9 cellular contexts compared by ENCODE assay signal in the genomic region with DNA sequence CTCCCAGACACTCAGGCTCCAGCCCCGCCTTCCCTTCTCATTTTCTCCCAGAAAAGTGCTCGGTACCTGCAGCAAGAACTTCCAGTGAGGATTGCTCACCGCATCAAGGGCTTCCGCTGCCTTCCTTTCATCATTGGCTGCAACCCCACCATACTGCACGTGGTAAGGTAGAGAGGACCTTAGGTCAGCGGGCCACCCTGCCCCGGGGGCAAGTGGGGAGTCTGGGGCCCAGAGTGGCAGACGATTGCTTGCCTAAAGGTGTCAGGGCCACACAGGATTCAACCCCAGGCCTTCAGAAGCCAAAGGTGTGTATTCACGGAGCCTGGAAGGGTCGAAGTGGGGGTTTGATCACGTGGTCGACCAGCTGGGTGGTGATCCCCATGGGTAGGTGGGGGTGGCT. TPM values are rescaled to one million over a fixed set of nuclear protein-coding genes. Genes with fewer than 3 reads are reported as not detected.
DNase-seq lines count a peak whose midpoint lies in the region; ATAC-seq and TF ChIP-seq lines count a peak whose summit lies in the region.
"Had no signal": no experiment of that assay in that cellular context is flagged by ENCODE, and none has a peak within 500 bp of the region (broad histone marks: within the 10 kb centered on the region; RNA-seq: fewer than 3 reads in every experiment).

No MANE protein-coding gene starts in this region.

- H3K36me3 ChIP-seq in DOHH2 (ENCODE audit: control insufficient read depth, low read length): peaks cover 48% of the 10 kb centered on the region
- H3K36me3 ChIP-seq in naive thymus-derived CD4-positive, alpha-beta T cell (ENCODE audit: control insufficient read depth in 2 of 3, insufficient read depth in 3 of 3, low read length in 3 of 3): peaks cover 0 to 38% (median 0%) of the 10 kb centered on the region in 3 experiments

- POLR2A ChIA-PET in naive thymus-derived CD4-positive, alpha-beta T cell (lab: Charles Lee): interaction anchor here (1.8 kb wide), 1 partner anchor 71 kb away, joined by 4 read pairs; the partner anchor contains the start of gene FUS

- intact Hi-C loops in naive thymus-derived CD4-positive, alpha-beta T cell (cut with micrococcal nuclease): loop anchor here (2.0 kb wide), 4 partner anchors 15 to 349 kb away; partner anchors contain the start of genes ARMC5 (in 2 of the 2), VKORC1 (in 2 of the 2), ZNF646 (in 2 of the 2) and ZNF668 (in 2 of the 2)

- H3K27ac ChIP-seq in 22Rv1 (0 out of 2 replicates have a peak overlapping the region, but pooled peaks have one; percentile 69), DOHH2 (ENCODE audit: low read depth, low read length) (no peak overlapping the region)
- peak overlapping the region; percentile 2 for H3K27ac ChIP-seq in naive thymus-derived CD4-positive, alpha-beta T cell (ENCODE audit: low read depth, low read length)

- peak overlapping the region; percentile 99; the same call in 1 of the 2 replicates for H3K4me2 ChIP-seq in DOHH2 (ENCODE audit: low read length)

- no peaks in the 10 kb centered on the region for H3K27me3 ChIP-seq in DOHH2 (ENCODE audit: control insufficient read depth, low read length)
- no peaks in the 10 kb centered on the region for H3K27me3 ChIP-seq in naive thymus-derived CD4-positive, alpha-beta T cell (ENCODE audit: control insufficient read depth in 2 of 2, insufficient read depth in 2 of 2, low read length in 2 of 2)

- H3K79me2 ChIP-seq in DOHH2 (ENCODE audit: control insufficient read depth, low read length): peaks cover 20% of the 10 kb centered on the region

- H3K27me3 Mint-ChIP-seq in activated naive CD8-positive, alpha-beta T cell treated with anti-CD3 and anti-CD28 coated beads, Interleukin-2, amount 50 U/mL, for 24 hours: no peaks in the 10 kb centered on the region
- H3K27me3 Mint-ChIP-seq in naive thymus-derived CD4-positive, alpha-beta T cell: no peaks in the 10 kb centered on the region

- peaks cover 9% of the 10 kb centered on the region for H3F3A ChIP-seq in DOHH2 (ENCODE audit: control insufficient read depth, insufficient read depth)

- H3K27ac Mint-ChIP-seq in activated naive CD8-positive, alpha-beta T cell treated with anti-CD3 and anti-CD28 coated beads, Interleukin-2, amount 50 U/mL, for 24 hours: peak overlapping the region; percentile 53
- peak overlapping the region in 7 of 9 donors; percentile 39 to 88 (median 69) for H3K27ac Mint-ChIP-seq in naive thymus-derived CD4-positive, alpha-beta T cell

- peak overlapping the region; percentile 77 for H3K4me3 Mint-ChIP-seq in activated naive CD8-positive, alpha-beta T cell treated with anti-CD3 and anti-CD28 coated beads, Interleukin-2, amount 50 U/mL, for 24 hours
- peak overlapping the region; percentile 62 to 90 (median 78) for H3K4me3 Mint-ChIP-seq in naive thymus-derived CD4-positive, alpha-beta T cell

- H3K9me3 Mint-ChIP-seq in activated naive CD8-positive, alpha-beta T cell treated with anti-CD3 and anti-CD28 coated beads, Interleukin-2, amount 50 U/mL, for 24 hours: no peaks in the 10 kb centered on the region
- H3K9me3 Mint-ChIP-seq in naive thymus-derived CD4-positive, alpha-beta T cell: no peaks in the 10 kb centered on the region

- no peaks in the 10 kb centered on the region for H3K9me2 ChIP-seq in DOHH2 (replicated peaks; ENCODE audit: control insufficient read depth, low read length)

- H3K4me1 ChIP-seq in DOHH2 (ENCODE audit: control insufficient read depth, low read length): peaks cover 25% of the 10 kb centered on the region
- H3K4me1 ChIP-seq in naive thymus-derived CD4-positive, alpha-beta T cell (ENCODE audit: control insufficient read depth in 2 of 2, insufficient read depth in 2 of 2, low read length in 2 of 2): peaks cover 4 to 16% of the 10 kb centered on the region in 2 donors

- H3K4me3 ChIP-seq in DOHH2 (ENCODE audit: low read length): peak overlapping the region; percentile 92; the same call in 1 of the 2 replicates
- no peak overlapping the region for H3K4me3 ChIP-seq in naive thymus-derived CD4-positive, alpha-beta T cell (ENCODE audit: low read length)

- H4K20me1 ChIP-seq in DOHH2 (ENCODE audit: control insufficient read depth, insufficient read depth, low read depth, low read length): no peaks in the 10 kb centered on the region

- no peak for TF ChIP-seq CTCF in 22Rv1 (IDR thresholded peaks at IDR 0.05)
- TF ChIP-seq CTCF in DOHH2 (IDR thresholded peaks at IDR 0.05; ENCODE audit: low read depth, low read length, poor library complexity, severe bottlenecking): no peak

- no peak for DNase-seq in activated naive CD8-positive, alpha-beta T cell treated with anti-CD3 and anti-CD28 coated beads, Interleukin-2, amount 50 U/mL, for 24 hours
- no peak for DNase-seq in naive thymus-derived CD4-positive, alpha-beta T cell
- DNase-seq in NCI-H1436 (lab: John Stamatoyannopoulos, UW) (no peak), globus pallidus (ENCODE audit: low spot score) (no peak)
- DNase-seq in stimulated activated CD4-positive, alpha-beta T cell treated with anti-CD3 and anti-CD28 coated beads, Interleukin-4, amount 100 ng/mL, for 1 hour: no peak
- DNase-seq: NCI-H146 had no signal

- H3K36me3 Mint-ChIP-seq in activated naive CD8-positive, alpha-beta T cell treated with anti-CD3 and anti-CD28 coated beads, Interleukin-2, amount 50 U/mL, for 24 hours (ENCODE audit: low read depth): peaks cover 16% of the 10 kb centered on the region
- H3K36me3 Mint-ChIP-seq in naive thymus-derived CD4-positive, alpha-beta T cell: peaks cover 0 to 11% (median 0%) of the 10 kb centered on the region in 5 donors

- no peaks in the 10 kb centered on the region for H3K9me3 ChIP-seq in DOHH2 (ENCODE audit: control insufficient read depth, insufficient read depth, low read length)
- no peaks in the 10 kb centered on the region for H3K9me3 ChIP-seq in naive thymus-derived CD4-positive, alpha-beta T cell (ENCODE audit: control insufficient read depth in 2 of 3, low read length in 3 of 3)

- CTCF ChIA-PET in naive thymus-derived CD4-positive, alpha-beta T cell (lab: Charles Lee): no interaction called here

- peaks cover 35% of the 10 kb centered on the region for H3K4me1 Mint-ChIP-seq in activated naive CD8-positive, alpha-beta T cell treated with anti-CD3 and anti-CD28 coated beads, Interleukin-2, amount 50 U/mL, for 24 hours
- H3K4me1 Mint-ChIP-seq in naive thymus-derived CD4-positive, alpha-beta T cell: peaks cover 10 to 43% (median 19%) of the 10 kb centered on the region in 7 donors

- ATAC-seq in activated naive CD8-positive, alpha-beta T cell treated with anti-CD3 and anti-CD28 coated beads, Interleukin-2, amount 50 U/mL, for 24 hours: no peak
- no peak for ATAC-seq in naive thymus-derived CD4-positive, alpha-beta T cell
- ATAC-seq in HG03432 (IDR thresholded peaks at IDR 0.05; ENCODE audit: unreplicated experiment): no peak

RNA-seq across cellular contexts. Expression of gene BCKDK, which starts 1.4 kb away (rescaled TPM):
- total RNA-seq in naive thymus-derived CD4-positive, alpha-beta T cell: 10 to 100 TPM; 10.3 to 30.8 (median 20.8) TPM
- polyA plus RNA-seq in naive thymus-derived CD4-positive, alpha-beta T cell: 10 to 100 TPM; 21.0 to 36.0 TPM

RNA-seq across cellular contexts. Expression of gene KAT8, which starts 7.8 kb away (rescaled TPM):
- total RNA-seq in naive thymus-derived CD4-positive, alpha-beta T cell: 100 to 1,000 TPM in 4 of 5 experiments, 10 to 100 TPM in 1; 63.0 to 134 (median 112) TPM
- 100 to 1,000 TPM in 1 of 2 donors, 10 to 100 TPM in 1; 76.3 to 106 TPM for polyA plus RNA-seq in naive thymus-derived CD4-positive, alpha-beta T cell

RNA-seq across cellular contexts. Expression of gene VKORC1, which starts 15.0 kb away (rescaled TPM):
- 10 to 100 TPM; 29.5 to 69.3 (median 35.6) TPM for total RNA-seq in naive thymus-derived CD4-positive, alpha-beta T cell
- polyA plus RNA-seq in naive thymus-derived CD4-positive, alpha-beta T cell: 10 to 100 TPM; 82.3 to 93.0 TPM

RNA-seq across cellular contexts. Expression of gene PRSS53, which starts 20.9 kb away (rescaled TPM):
- 1 to 10 TPM; 5.2 to 7.2 (median 7.1) TPM for total RNA-seq in naive thymus-derived CD4-positive, alpha-beta T cell
- 1 to 10 TPM in 1 of 2 donors, under 1 TPM in 1; 0.46 to 1.6 TPM for polyA plus RNA-seq in naive thymus-derived CD4-positive, alpha-beta T cell

RNA-seq across cellular contexts. Expression of gene PRSS8, which starts 25.9 kb away (rescaled TPM):
- not detected for total RNA-seq in naive thymus-derived CD4-positive, alpha-beta T cell
- polyA plus RNA-seq in naive thymus-derived CD4-positive, alpha-beta T cell: not detected
